Comparison of ENCODE assay signal across 12 cellular contexts in the genomic region with DNA sequence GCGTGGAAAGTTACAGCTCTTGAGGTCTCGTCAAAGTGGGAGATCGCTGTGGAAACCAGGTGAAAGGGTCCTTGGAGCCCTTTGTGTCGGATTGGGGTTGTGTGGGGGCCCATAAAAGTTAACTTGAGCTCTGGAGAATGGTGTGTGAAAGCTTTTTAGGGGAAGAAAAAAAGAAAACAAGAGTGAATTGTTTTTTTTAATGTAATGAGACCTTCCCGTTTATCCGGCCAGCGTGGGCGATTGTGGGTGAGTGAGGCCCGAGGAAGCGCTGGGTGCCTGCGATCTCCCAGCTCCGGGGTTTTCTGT.
DNase-seq lines count a peak whose midpoint lies in the region; ATAC-seq and TF ChIP-seq lines count a peak whose summit lies in the region.
"Had no signal": no experiment of that assay in that cellular context is flagged by ENCODE, and none has a peak within 500 bp of the region (broad histone marks: within the 10 kb centered on the region; RNA-seq: fewer than 3 reads in every experiment).

No MANE protein-coding gene starts in this region.

- H3K4me2 ChIP-seq in OCI-LY1 (ENCODE audit: low read length): peak overlapping the region; percentile 63; the same call in 1 of the 2 replicates

- H3K9me2 ChIP-seq in OCI-LY1 (ENCODE audit: low read depth, low read length): no peaks in the 10 kb centered on the region

- no peak overlapping the region for H3K4me3 Mint-ChIP-seq in T-helper 1 cell treated with Interleukin-12 subunit alpha and Interleukin-12 subunit beta and Interleukin-4 antibody, amounts not matched to agents 30 μg/mL and 1 μg/mL, for 36 hours

- H3K27ac ChIP-seq in OCI-LY1 (ENCODE audit: low read depth, low read length, poor library complexity, severe bottlenecking): peak overlapping the region; percentile 90
- peak overlapping the region in 3 of 4 donors; percentile 2 to 21 (median 10) for H3K27ac ChIP-seq in esophagus squamous epithelium
- peak overlapping the region; percentile 76 to 85 (median 80) for H3K27ac ChIP-seq in gastrocnemius medialis
- H3K27ac ChIP-seq: SJCRH30 had no signal

- H3K27me3 ChIP-seq in OCI-LY1 (ENCODE audit: insufficient read depth, low read length) (no peaks in the 10 kb centered on the region), esophagus squamous epithelium (no peaks in the 10 kb centered on the region), gastrocnemius medialis (no peaks in the 10 kb centered on the region)
- H3K27me3 ChIP-seq: SJCRH30 had no signal

- H3K4me1 ChIP-seq in OCI-LY1 (ENCODE audit: insufficient read depth, low read length, severe bottlenecking) (peaks cover 92% of the 10 kb centered on the region), esophagus squamous epithelium (peaks cover 0 to 48% (median 3%) of the 10 kb centered on the region in 3 donors), gastrocnemius medialis (peaks cover 53 to 70% of the 10 kb centered on the region in 2 donors)
- H3K4me1 ChIP-seq: SJCRH30 had no signal

- H3K27me3 Mint-ChIP-seq in T-helper 1 cell treated with Interleukin-12 subunit alpha and Interleukin-12 subunit beta and Interleukin-4 antibody, amounts not matched to agents 30 μg/mL and 1 μg/mL, for 36 hours (ENCODE audit: low read depth): no peaks in the 10 kb centered on the region

- H3K36me3 ChIP-seq in OCI-LY1 (ENCODE audit: insufficient read depth, low read length) (peaks cover 56% of the 10 kb centered on the region; the same call in 1 of the 2 replicates), esophagus squamous epithelium (peaks cover 0 to 25% (median 0%) of the 10 kb centered on the region in 3 donors), gastrocnemius medialis (no peaks in the 10 kb centered on the region)

- DNase-seq in T-helper 1 cell (no peak), esophagus squamous epithelium (lab: John Stamatoyannopoulos, UW) (no peak), gastrocnemius medialis (no peak), NCI-H69 (lab: John Stamatoyannopoulos, UW) (no peak), NCI-H1105 (lab: John Stamatoyannopoulos, UW) (no peak)
- DNase-seq: activated CD4-positive, alpha-beta T cell treated with anti-CD3 and anti-CD28 coated beads, Interleukin-2, amount 50 U/mL, for 4 hours; EL; Kasumi-1 had no signal

- peaks cover 37% of the 10 kb centered on the region for H3K4me1 Mint-ChIP-seq in T-helper 1 cell treated with Interleukin-12 subunit alpha and Interleukin-12 subunit beta and Interleukin-4 antibody, amounts not matched to agents 30 μg/mL and 1 μg/mL, for 36 hours (ENCODE audit: low read depth)

- H2AFZ ChIP-seq in OCI-LY1 (ENCODE audit: low read length): no peak overlapping the region

- H3K9me3 ChIP-seq in OCI-LY1 (ENCODE audit: low read length) (no peaks in the 10 kb centered on the region), esophagus squamous epithelium (no peaks in the 10 kb centered on the region), gastrocnemius medialis (no peaks in the 10 kb centered on the region)
- H3K9me3 ChIP-seq: SJCRH30 had no signal

- in situ Hi-C loops in gastrocnemius medialis (cut with MboI; ENCODE audit: low sequenced_read_pairs in 4 of 4): no loop called here

- H3K9ac ChIP-seq in OCI-LY1 (ENCODE audit: low read length): peak overlapping the region; percentile 49; the same call in 1 of the 2 replicates

- intact Hi-C loops in esophagus squamous epithelium (cut with DNase I): no loop called here
- intact Hi-C loops in gastrocnemius medialis (cut with DNase I; ENCODE audit: low total_unique reads): loop anchor here (5.0 kb wide), 1 partner anchor 120 kb away; no protein-coding TSS in a partner anchor

- H4K20me1 ChIP-seq in OCI-LY1 (ENCODE audit: insufficient read depth, low read length): no peaks in the 10 kb centered on the region

- TF ChIP-seq POLR2A in esophagus squamous epithelium (IDR thresholded peaks at IDR 0.05) (no peak), gastrocnemius medialis (IDR thresholded peaks at IDR 0.05) (no peak)

- WGBS in esophagus squamous epithelium, 2 donors: 80 to 90% methylated on average over 11 to 12 of the region's 12 CpGs

- H3K4me3 ChIP-seq in OCI-LY1 (ENCODE audit: low read depth, low read length, poor library complexity, severe bottlenecking) (peak overlapping the region; percentile 14), esophagus squamous epithelium (no peak overlapping the region), gastrocnemius medialis (no peak overlapping the region)
- H3K4me3 ChIP-seq: SJCRH30 had no signal

- peaks cover 37% of the 10 kb centered on the region for H3K79me2 ChIP-seq in OCI-LY1 (ENCODE audit: insufficient read depth, low read length)

- no peaks in the 10 kb centered on the region for H3K9me3 Mint-ChIP-seq in T-helper 1 cell treated with Interleukin-12 subunit alpha and Interleukin-12 subunit beta and Interleukin-4 antibody, amounts not matched to agents 30 μg/mL and 1 μg/mL, for 36 hours

- peaks cover 5% of the 10 kb centered on the region; the same call in 1 of the 2 replicates for H3F3A ChIP-seq in OCI-LY1 (ENCODE audit: insufficient read depth, low read length)

- peak overlapping the region; percentile 23 for H3K27ac Mint-ChIP-seq in T-helper 1 cell treated with Interleukin-12 subunit alpha and Interleukin-12 subunit beta and Interleukin-4 antibody, amounts not matched to agents 30 μg/mL and 1 μg/mL, for 36 hours

- ATAC-seq in gastrocnemius medialis (no peak), GM21526 (IDR thresholded peaks at IDR 0.05; ENCODE audit: low FRiP score, unreplicated experiment) (no peak)

- no peak for TF ChIP-seq CTCF in OCI-LY1 (IDR thresholded peaks at IDR 0.05; ENCODE audit: low read length)
- TF ChIP-seq CTCF in esophagus squamous epithelium (IDR thresholded peaks at IDR 0.05): no peak
- TF ChIP-seq CTCF in gastrocnemius medialis (IDR thresholded peaks at IDR 0.05 in 4 of 5, conservative IDR thresholded peaks at IDR 0.05 in 1 of 5): no peak

- peaks cover 18% of the 10 kb centered on the region for H3K36me3 Mint-ChIP-seq in T-helper 1 cell treated with Interleukin-12 subunit alpha and Interleukin-12 subunit beta and Interleukin-4 antibody, amounts not matched to agents 30 μg/mL and 1 μg/mL, for 36 hours (ENCODE audit: low read depth)

Comparison
In these comparisons a context has a peak if more than half of its experiments do, and no peak if none do; other contexts are left out.
1. H3K27ac ChIP-seq: peak in every context shown above with its lines; median percentile 90 in OCI-LY1; 80 in gastrocnemius medialis; 10 in esophagus squamous epithelium.